23 cellular contexts compared by ENCODE assay signal in genomic region chr15:58761010-58761388, GRCh38. TPM values are rescaled to one million over a fixed set of nuclear protein-coding genes. Genes with fewer than 3 reads are reported as not detected.
DNase-seq lines count a peak whose midpoint lies in the region; ATAC-seq and TF ChIP-seq lines count a peak whose summit lies in the region.
"Had no signal": no experiment of that assay in that cellular context is flagged by ENCODE, and none has a peak within 500 bp of the region (broad histone marks: within the 10 kb centered on the region; RNA-seq: fewer than 3 reads in every experiment).

No MANE protein-coding gene starts in this region.

- peaks cover 9% of the 10 kb centered on the region for H3K9me3 ChIP-seq in DND-41 (ENCODE audit: insufficient read depth, low read length, severe bottlenecking)
- peaks cover 0 to 7% of the 10 kb centered on the region in 2 donors for H3K9me3 ChIP-seq in ascending aorta
- H3K9me3 ChIP-seq: prostate gland had no signal

- H3K9ac ChIP-seq in DND-41 (ENCODE audit: low read depth, low read length): no peak overlapping the region
- H3K9ac ChIP-seq: KMS-11, neural progenitor cell, SK-N-SH had no signal

- peak; percentile 20 for DNase-seq in activated CD4-positive, alpha-beta T cell treated with anti-CD3 and anti-CD28 coated beads for 48 hours
- DNase-seq in activated CD4-positive, alpha-beta T cell treated with anti-CD3 and anti-CD28 coated beads, Interleukin-2, amount 50 U/mL, for 1 hour: no peak
- DNase-seq in DND-41 (no peak), OCI-M1 (lab: John Stamatoyannopoulos, UW) (peak; percentile 27), DMS 273 (lab: John Stamatoyannopoulos, UW; ENCODE audit: unreplicated experiment) (no peak), ascending aorta (ENCODE audit: low spot score in 2 of 2) (no peak)
- peak in 1 of 3 experiments; percentile 9 for DNase-seq in effector memory CD8-positive, alpha-beta T cell
- DNase-seq: activated T-cell treated with anti-CD3 and anti-CD28 coated beads, Interleukin-2, amount 50 U/mL, for 24 hours; amygdala; C1 segment of cervical spinal cord; central memory CD4-positive, alpha-beta T cell; NCI-H1105 treated with DMSO at 0.1 percent for 48 hours; NCI-H526 treated with DMSO at 0.1 percent for 48 hours; SK-N-SH; small intestine; T-helper 9 cell; tibial artery had no signal

- H3K4me3 ChIP-seq in DND-41 (ENCODE audit: low read depth in 1 of 2, low read length in 2 of 2): no peak overlapping the region
- H3K4me3 ChIP-seq in ascending aorta: no peak overlapping the region
- H3K4me3 ChIP-seq: A549, neural progenitor cell, prostate gland, tibial artery had no signal

- H3K27ac ChIP-seq in DND-41 (ENCODE audit: low read length) (no peak overlapping the region), ascending aorta (no peak overlapping the region)
- H3K27ac ChIP-seq: A549, KMS-11, neural progenitor cell, prostate gland, tibial artery had no signal

- H3K9me3 Mint-ChIP-seq in effector memory CD8-positive, alpha-beta T cell: peaks cover 0 to 1% of the 10 kb centered on the region in 2 donors

- H3K4me2 ChIP-seq in DND-41 (ENCODE audit: insufficient read depth, low read length): no peak overlapping the region
- H3K4me2 ChIP-seq: A549, KMS-11, neural progenitor cell, SK-N-SH had no signal

- H3K4me3 Mint-ChIP-seq in effector memory CD8-positive, alpha-beta T cell: no peak overlapping the region
- H3K4me3 Mint-ChIP-seq: activated T-cell treated with anti-CD3 and anti-CD28 coated beads, Interleukin-2, amount 50 U/mL, for 24 hours; neural progenitor cell had no signal

- no peak for ATAC-seq in DND-41 (ENCODE audit: insufficient read depth, low read depth)
- peak; percentile 36 for ATAC-seq in effector memory CD8-positive, alpha-beta T cell (replicated peaks)
- ATAC-seq in GM21367 (IDR thresholded peaks at IDR 0.05; ENCODE audit: unreplicated experiment): no peak
- ATAC-seq: A549, esophagus mucosa had no signal

- no peaks in the 10 kb centered on the region for H3K79me2 ChIP-seq in DND-41 (ENCODE audit: insufficient read depth, low read length)

- no peak overlapping the region for H2AFZ ChIP-seq in DND-41 (ENCODE audit: low read depth, low read length)
- H2AFZ ChIP-seq: neural progenitor cell had no signal

- H3K36me3 ChIP-seq in DND-41 (ENCODE audit: insufficient read depth, low read length) (no peaks in the 10 kb centered on the region), ascending aorta (no peaks in the 10 kb centered on the region)
- H3K36me3 ChIP-seq: neural progenitor cell, prostate gland, tibial artery had no signal

- peak; percentile 34 for TF ChIP-seq CTCF in DND-41 (IDR thresholded peaks at IDR 0.05; ENCODE audit: borderline replicate concordance, extremely low read depth, low read length, poor library complexity, severe bottlenecking)
- TF ChIP-seq CTCF in ascending aorta (IDR thresholded peaks at IDR 0.05): no peak

- H3K27ac Mint-ChIP-seq in effector memory CD8-positive, alpha-beta T cell: peak overlapping the region in 1 of 2 donors; percentile 25
- H3K27ac Mint-ChIP-seq: activated T-cell treated with anti-CD3 and anti-CD28 coated beads, Interleukin-2, amount 50 U/mL, for 24 hours; neural progenitor cell had no signal

- no peaks in the 10 kb centered on the region for H3K36me3 Mint-ChIP-seq in effector memory CD8-positive, alpha-beta T cell (ENCODE audit: insufficient read depth)
- H3K36me3 Mint-ChIP-seq: neural progenitor cell had no signal

- H3K27me3 Mint-ChIP-seq in effector memory CD8-positive, alpha-beta T cell: no peaks in the 10 kb centered on the region
- H3K27me3 Mint-ChIP-seq: activated T-cell treated with anti-CD3 and anti-CD28 coated beads, Interleukin-2, amount 50 U/mL, for 24 hours had no signal

- H4K20me1 ChIP-seq in DND-41 (ENCODE audit: insufficient read depth, low read length): no peaks in the 10 kb centered on the region

- H3K4me1 ChIP-seq in DND-41 (ENCODE audit: insufficient read depth, low read length) (no peaks in the 10 kb centered on the region), ascending aorta (no peaks in the 10 kb centered on the region)
- H3K4me1 ChIP-seq: neural progenitor cell, prostate gland, tibial artery had no signal

- intact Hi-C loops in ascending aorta (cut with DNase I): no loop called here

- no peaks in the 10 kb centered on the region for H3K27me3 ChIP-seq in DND-41 (ENCODE audit: insufficient read depth, low read length, poor library complexity)
- no peaks in the 10 kb centered on the region for H3K27me3 ChIP-seq in ascending aorta
- H3K27me3 ChIP-seq: neural progenitor cell, tibial artery had no signal

- H3K4me1 Mint-ChIP-seq in effector memory CD8-positive, alpha-beta T cell (ENCODE audit: low read depth in 2 of 2): no peaks in the 10 kb centered on the region
- H3K4me1 Mint-ChIP-seq: neural progenitor cell had no signal

RNA-seq across cellular contexts. Expression of gene MINDY2, which starts 10.1 kb away (rescaled TPM):
- total RNA-seq in ascending aorta: 10.4 TPM

RNA-seq across cellular contexts. Expression of gene ADAM10, which starts 11.5 kb away (rescaled TPM):
- 44.6 TPM for total RNA-seq in ascending aorta

Comparison
In these comparisons a context has a peak if more than half of its experiments do, and no peak if none do; other contexts are left out.
1. DNase-seq: peak in activated CD4-positive, alpha-beta T cell treated with anti-CD3 and anti-CD28 coated beads for 48 hours (single experiment) and OCI-M1 (single experiment); none in activated CD4-positive, alpha-beta T cell treated with anti-CD3 and anti-CD28 coated beads, Interleukin-2, amount 50 U/mL, for 1 hour (single experiment), DND-41 (single experiment), DMS 273 (single experiment) and ascending aorta (0 of 2).